In genomic region chr10:72626444-72626754, GRCh38 we compare ENCODE assay signal across 1 cellular context.
TF ChIP-seq lines count a peak whose summit lies in the region.

No MANE protein-coding gene starts in this region.

TF ChIP-seq in GM23338, 12 proteins besides CTCF, POLR2A, EP300 and RAD21 (continued from another document):
- TF ChIP-seq ZNF462 (CRISPR knock-in tag; IDR thresholded peaks at IDR 0.05) (no peak), ZNF114 (CRISPR knock-in tag; IDR thresholded peaks at IDR 0.05) (no peak)
